19 cellular contexts compared by ENCODE assay signal in the genomic region with DNA sequence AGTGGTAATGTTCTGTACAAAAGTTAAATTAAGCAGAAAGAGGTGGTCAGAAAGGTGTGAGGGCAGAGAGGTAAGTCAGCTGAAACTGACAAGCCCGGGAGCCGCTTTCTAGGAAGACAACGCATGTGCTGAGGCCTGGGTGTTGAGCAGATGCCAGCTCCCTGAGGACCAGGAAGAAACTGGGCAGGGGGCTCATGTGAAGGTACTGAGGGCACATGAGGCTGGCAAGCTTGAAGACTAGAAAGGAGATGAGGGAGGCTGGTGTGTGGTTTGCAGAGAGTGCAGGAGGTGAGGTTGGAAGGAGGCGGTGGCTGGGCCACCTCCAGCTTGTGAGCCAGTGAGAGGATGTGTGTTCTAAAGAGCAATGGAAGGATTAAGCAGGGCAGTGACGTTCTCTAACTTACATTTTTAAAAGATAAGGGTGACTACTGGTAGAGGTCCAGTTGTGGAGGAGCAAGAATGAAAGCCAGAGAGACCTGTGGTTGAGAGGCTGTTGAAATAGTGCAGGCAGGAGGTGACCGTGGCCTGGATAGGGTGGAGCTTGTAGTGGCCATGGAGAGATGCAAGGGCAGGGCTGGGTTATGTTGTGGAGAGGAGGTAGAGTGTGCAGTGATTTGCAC.
"Had no signal": no experiment of that assay in that cellular context is flagged by ENCODE, and none has a peak within 500 bp of the region (broad histone marks: within the 10 kb centered on the region; RNA-seq: fewer than 3 reads in every experiment).

No MANE protein-coding gene starts in this region.

- ATAC-seq: activated CD8-positive, alpha-beta T cell treated with anti-CD3 and anti-CD28 coated beads, Interleukin-2, amount 10 ng/mL, durations not matched to agents 7 days and 5 days; mucosa of descending colon; naive thymus-derived CD4-positive, alpha-beta T cell had no signal

- H3K27me3 ChIP-seq: brain microvascular endothelial cell, dorsolateral prefrontal cortex, pancreas, thyroid gland had no signal

- H3K9me3 ChIP-seq: mucosa of descending colon, pancreas, thyroid gland had no signal

- H3K4me3 ChIP-seq: dorsolateral prefrontal cortex, mucosa of descending colon, pancreas, thyroid gland had no signal

- H3K27ac ChIP-seq: brain microvascular endothelial cell, pancreas had no signal

- FAIRE-seq: pancreas, TTC549, urothelium cell line had no signal

- DNase-seq: activated CD4-positive, alpha-beta T cell treated with anti-CD3 and anti-CD28 coated beads, Interleukin-2, amount 10 ng/mL, durations not matched to agents 24 days and 14 days; activated CD4-positive, CD25-positive, alpha-beta regulatory T cell; activated CD8-positive, alpha-beta T cell treated with anti-CD3 and anti-CD28 coated beads, Interleukin-2, amount 10 ng/mL, durations not matched to agents 7 days and 5 days; activated gamma-delta T cell treated with Interleukin-2 at 50 U/mL for 16 hours; activated naive CD8-positive, alpha-beta T cell treated with anti-CD3 and anti-CD28 coated beads for 36 hours; brain microvascular endothelial cell; dorsolateral prefrontal cortex; endodermal cell; foreskin fibroblast; mammary epithelial cell; mucosa of descending colon; naive thymus-derived CD4-positive, alpha-beta T cell; pancreas; stimulated activated CD4-positive, alpha-beta T cell treated with anti-CD3 and anti-CD28 coated beads, Interleukin-12 subunit alpha, Interleukin-12 subunit beta, amount 100 ng/mL, for 4 hours; stimulated activated CD4-positive, alpha-beta T cell treated with anti-CD3 and anti-CD28 coated beads, Interleukin-2, amount 100 ng/mL, for 24 hours; SW 1271 had no signal
